Comparison of ENCODE assay signal across 8 cellular contexts in genomic region chr3:119257654-119258410, GRCh38. TPM values are rescaled to one million over a fixed set of nuclear protein-coding genes. Genes with fewer than 3 reads are reported as not detected.
DNase-seq lines count a peak whose midpoint lies in the region; ATAC-seq and TF ChIP-seq lines count a peak whose summit lies in the region.

No MANE protein-coding gene starts in this region.

- DNase-seq in A172 (ENCODE audit: low spot score) (peak; percentile 46), LNCaP clone FGC (ENCODE audit: low read depth) (peak; percentile 74), fibroblast of peridontal ligament (ENCODE audit: extremely low read depth) (peak; percentile 75), adrenal gland (no peak), NCI-H1417 (lab: John Stamatoyannopoulos, UW) (no peak)
- DNase-seq in central memory CD4-positive, alpha-beta T cell: no peak

- H3K27me3 ChIP-seq in adrenal gland: no peaks in the 10 kb centered on the region

- no peak for TF ChIP-seq POLR2A in adrenal gland (IDR thresholded peaks at IDR 0.05)

- no peak overlapping the region; the same call in 1 of the 2 replicates for H3K4me3 ChIP-seq in LNCaP clone FGC (ENCODE audit: low read depth, low read length)
- no peak overlapping the region for H3K4me3 ChIP-seq in adrenal gland

- no peak overlapping the region for H3K27ac ChIP-seq in adrenal gland

- H3K4me1 ChIP-seq in adrenal gland (replicated peaks in 1 of 2): peaks cover 0 to 7% of the 10 kb centered on the region in 2 donors

- 71 to 85% (median 80%) methylated on average over 8 of the region's 8 CpGs for WGBS in adrenal gland, 4 donors

- no peaks in the 10 kb centered on the region for H3K9me3 ChIP-seq in adrenal gland (replicated peaks in 1 of 3)

- ATAC-seq in GM21447 (IDR thresholded peaks at IDR 0.05; ENCODE audit: unreplicated experiment) (peak; percentile 63), GM19328 (IDR thresholded peaks at IDR 0.05; ENCODE audit: unreplicated experiment) (no peak)

- H3K36me3 ChIP-seq in adrenal gland (replicated peaks in 1 of 2): no peaks in the 10 kb centered on the region

- TF ChIP-seq CTCF in LNCaP clone FGC (IDR thresholded peaks at IDR 0.05; ENCODE audit: control insufficient read depth, extremely low read depth, insufficient read depth): no peak
- TF ChIP-seq CTCF in adrenal gland (IDR thresholded peaks at IDR 0.05): no peak

- intact Hi-C loops in adrenal gland (cut with DNase I): no loop called here

RNA-seq across cellular contexts. Expression of gene B4GALT4, which starts 17.2 kb away (rescaled TPM):
- 25.8 and 27.0 TPM in 2 replicates for total RNA-seq in A172 (2014; rRNA removed; shearing (Covaris generic))
- 10 to 100 TPM; 10.3 to 17.8 (median 15.1) TPM for total RNA-seq in adrenal gland
- 10 to 100 TPM; 15.1 to 23.1 (median 17.0) TPM for polyA plus RNA-seq in adrenal gland

RNA-seq across cellular contexts. Expression of gene ARHGAP31, which starts 36.4 kb away (rescaled TPM):
- total RNA-seq in A172 (2014; rRNA removed; shearing (Covaris generic)): 3.1 and 4.7 TPM in 2 replicates
- 10 to 100 TPM in 5 of 8 donors, 1 to 10 TPM in 3; 5.9 to 21.8 (median 11.6) TPM for total RNA-seq in adrenal gland
- polyA plus RNA-seq in adrenal gland: 1 to 10 TPM; 2.9 to 4.6 (median 4.3) TPM

Comparison
In these comparisons a context has a peak if more than half of its experiments do, and no peak if none do; other contexts are left out.
1. DNase-seq: peak in A172 (single experiment), LNCaP clone FGC (single experiment) and fibroblast of peridontal ligament (single experiment); none in central memory CD4-positive, alpha-beta T cell (single experiment), adrenal gland (0 of 7) and NCI-H1417 (0 of 3).